Comparison of ENCODE assay signal across 10 cellular contexts in the genomic region with DNA sequence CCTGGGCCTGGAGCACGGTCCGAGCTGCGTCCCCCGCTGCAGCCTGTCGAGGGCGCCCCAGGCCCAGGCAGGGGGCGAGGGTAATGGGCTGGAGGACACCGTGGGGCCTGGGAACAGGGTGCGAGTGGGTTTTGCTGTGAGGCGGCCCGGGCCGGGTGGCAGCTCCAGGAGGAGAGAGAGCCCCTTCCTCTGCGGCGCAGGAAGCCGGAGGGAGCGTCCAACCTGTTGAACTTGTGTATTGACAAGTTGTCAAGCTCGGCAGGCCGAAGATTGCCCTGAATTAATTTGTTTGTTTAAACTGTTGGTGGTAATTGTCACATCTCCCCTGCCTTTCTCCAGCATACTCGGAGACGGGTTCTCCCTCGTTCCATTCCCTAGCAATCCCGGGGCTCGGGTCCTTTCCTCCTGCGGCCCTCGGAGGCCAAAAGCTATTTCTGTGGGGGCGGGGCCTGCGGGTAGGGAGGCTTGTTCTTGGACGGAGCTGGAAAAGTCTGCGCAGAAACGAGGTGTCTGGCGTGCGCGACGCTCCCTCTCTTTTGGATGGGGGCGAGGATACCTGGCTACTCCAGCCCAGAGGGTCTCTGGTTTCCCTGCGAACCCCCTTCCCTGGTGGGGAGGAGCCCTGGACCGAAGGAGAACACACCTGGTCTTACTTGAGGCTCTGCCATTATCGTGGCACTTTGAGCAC. TPM values are rescaled to one million over a fixed set of nuclear protein-coding genes. Genes with fewer than 3 reads are reported as not detected.
DNase-seq lines count a peak whose midpoint lies in the region; ATAC-seq lines count a peak whose summit lies in the region.
"Had no signal": no experiment of that assay in that cellular context is flagged by ENCODE, and none has a peak within 500 bp of the region (broad histone marks: within the 10 kb centered on the region; RNA-seq: fewer than 3 reads in every experiment).

No MANE protein-coding gene starts in this region.

- H3K27ac Mint-ChIP-seq in T-helper 1 cell treated with Interleukin-12 subunit alpha and Interleukin-12 subunit beta and Interleukin-4 antibody, amounts not matched to agents 30 μg/mL and 1 μg/mL, for 36 hours, result no peak overlapping the region
- no peak overlapping the region for H3K27ac Mint-ChIP-seq in T-cell
- H3K27ac Mint-ChIP-seq in stimulated activated effector memory CD8-positive, alpha-beta T cell treated with anti-CD3 and anti-CD28 coated beads, Interleukin-12 subunit alpha, Interleukin-12 subunit beta, amount 100 ng/mL, for 72 hours, result no peak overlapping the region

- POLR2A ChIA-PET in T-cell (lab: Charles Lee), result no interaction called here

- H3K27me3 Mint-ChIP-seq in T-helper 1 cell treated with Interleukin-12 subunit alpha and Interleukin-12 subunit beta and Interleukin-4 antibody, amounts not matched to agents 30 μg/mL and 1 μg/mL, for 36 hours (ENCODE audit: low read depth), result peaks cover 96% of the 10 kb centered on the region
- peaks cover 77 to 88% of the 10 kb centered on the region in 2 donors for H3K27me3 Mint-ChIP-seq in T-cell

- peak overlapping the region; percentile 28 for H3K4me3 Mint-ChIP-seq in T-helper 1 cell treated with Interleukin-12 subunit alpha and Interleukin-12 subunit beta and Interleukin-4 antibody, amounts not matched to agents 30 μg/mL and 1 μg/mL, for 36 hours
- H3K4me3 Mint-ChIP-seq in T-cell, result peak overlapping the region; percentile 43 to 72 (median 58)
- H3K4me3 Mint-ChIP-seq in stimulated activated effector memory CD8-positive, alpha-beta T cell treated with anti-CD3 and anti-CD28 coated beads, Interleukin-12 subunit alpha, Interleukin-12 subunit beta, amount 100 ng/mL, for 72 hours, result peak overlapping the region; percentile 61

- no peaks in the 10 kb centered on the region for H3K9me3 Mint-ChIP-seq in T-helper 1 cell treated with Interleukin-12 subunit alpha and Interleukin-12 subunit beta and Interleukin-4 antibody, amounts not matched to agents 30 μg/mL and 1 μg/mL, for 36 hours
- H3K9me3 Mint-ChIP-seq in T-cell, result no peaks in the 10 kb centered on the region
- H3K9me3 Mint-ChIP-seq in stimulated activated effector memory CD8-positive, alpha-beta T cell treated with anti-CD3 and anti-CD28 coated beads, Interleukin-12 subunit alpha, Interleukin-12 subunit beta, amount 100 ng/mL, for 72 hours, result no peaks in the 10 kb centered on the region

- peaks cover 2% of the 10 kb centered on the region for H3K4me1 Mint-ChIP-seq in T-helper 1 cell treated with Interleukin-12 subunit alpha and Interleukin-12 subunit beta and Interleukin-4 antibody, amounts not matched to agents 30 μg/mL and 1 μg/mL, for 36 hours (ENCODE audit: low read depth)
- peaks cover 24 to 29% (median 27%) of the 10 kb centered on the region in 3 donors for H3K4me1 Mint-ChIP-seq in T-cell
- H3K4me1 Mint-ChIP-seq in stimulated activated effector memory CD8-positive, alpha-beta T cell treated with anti-CD3 and anti-CD28 coated beads, Interleukin-12 subunit alpha, Interleukin-12 subunit beta, amount 100 ng/mL, for 72 hours, result peaks cover 32% of the 10 kb centered on the region

- CTCF ChIA-PET in T-cell (lab: Charles Lee), result interaction anchor here in 1 of 2 donors (0.6 to 0.7 kb wide), 2 partner anchors 316 to 449 kb away, joined by 3 to 5 read pairs; no protein-coding TSS in a partner anchor

- ATAC-seq in T-cell (replicated peaks in 1 of 4) (no peak), GM19324 (IDR thresholded peaks at IDR 0.05; ENCODE audit: low FRiP score, unreplicated experiment) (no peak)
- peak; percentile 46 for ATAC-seq in stimulated activated effector memory CD8-positive, alpha-beta T cell treated with anti-CD3 and anti-CD28 coated beads, Interleukin-12 subunit alpha, Interleukin-12 subunit beta, amount 100 ng/mL, for 72 hours

- no peaks in the 10 kb centered on the region for H3K36me3 Mint-ChIP-seq in T-helper 1 cell treated with Interleukin-12 subunit alpha and Interleukin-12 subunit beta and Interleukin-4 antibody, amounts not matched to agents 30 μg/mL and 1 μg/mL, for 36 hours (ENCODE audit: low read depth)
- no peaks in the 10 kb centered on the region for H3K36me3 Mint-ChIP-seq in T-cell
- no peaks in the 10 kb centered on the region for H3K36me3 Mint-ChIP-seq in stimulated activated effector memory CD8-positive, alpha-beta T cell treated with anti-CD3 and anti-CD28 coated beads, Interleukin-12 subunit alpha, Interleukin-12 subunit beta, amount 100 ng/mL, for 72 hours

- no peak for DNase-seq in T-helper 1 cell
- DNase-seq in T-cell, result no peak
- no peak for DNase-seq in stimulated activated effector memory CD8-positive, alpha-beta T cell treated with anti-CD3 and anti-CD28 coated beads, Interleukin-12 subunit alpha, Interleukin-12 subunit beta, amount 100 ng/mL, for 72 hours (ENCODE audit: low spot score in 2 of 2)
- no peak for DNase-seq in hippocampal formation (lab: John Stamatoyannopoulos, UW)
- no peak for DNase-seq in NOMO-1 (lab: John Stamatoyannopoulos, UW; ENCODE audit: unreplicated experiment in 2 of 2)
- DNase-seq: amygdala, NCI-H1694 treated with DMSO at 0.1 percent for 48 hours had no signal

- H3K4me3 ChIP-seq in iPS-11a (ENCODE audit: low read depth, low read length), result peak overlapping the region; percentile 17

RNA-seq across cellular contexts. Expression of gene NR2E1, which starts 9.9 kb away (rescaled TPM):
- total RNA-seq in T-cell, result not detected
